In genomic region chr19:34597596-34597995, GRCh38 we compare ENCODE assay signal across 30 cellular contexts.
"Had no signal": no experiment of that assay in that cellular context is flagged by ENCODE, and none has a peak within 500 bp of the region (broad histone marks: within the 10 kb centered on the region; RNA-seq: fewer than 3 reads in every experiment).

No MANE protein-coding gene starts in this region.

- H3K9me3 ChIP-seq: neutrophil, ovary, psoas muscle, right lobe of liver, testis, transverse colon, upper lobe of right lung, uterus had no signal

- ATAC-seq: naive thymus-derived CD4-positive, alpha-beta T cell; natural killer cell; right lobe of liver; stimulated activated memory B cell treated with anti-CD40 and anti-IgM and Interleukin-4, amounts not matched to agents 10 μg/mL and 1 μg/mL and 100 μg/mL, for 72 hours; stimulated activated naive CD8-positive, alpha-beta T cell treated with anti-CD3 and anti-CD28 coated beads, Interleukin-15, amount 100 ng/mL, for 72 hours; stimulated activated naive CD8-positive, alpha-beta T cell treated with anti-CD3 and anti-CD28 coated beads, Interleukin-15, Interleukin-2, amounts not matched to agents 100 U/mL and 50 U/mL, for 24 hours; upper lobe of right lung had no signal

- H3K9me3 Mint-ChIP-seq: nephron, type B pancreatic cell had no signal

- H3K4me3 Mint-ChIP-seq: naive thymus-derived CD4-positive, alpha-beta T cell; natural killer cell; nephron; stimulated activated memory B cell treated with anti-CD40 and anti-IgM and Interleukin-4, amounts not matched to agents 10 μg/mL and 1 μg/mL and 100 μg/mL, for 72 hours; stimulated activated naive CD8-positive, alpha-beta T cell treated with anti-CD3 and anti-CD28 coated beads, Interleukin-15, amount 100 ng/mL, for 72 hours; type B pancreatic cell had no signal

- H3K79me2 ChIP-seq: parathyroid adenoma had no signal

- H3K27ac Mint-ChIP-seq: naive thymus-derived CD4-positive, alpha-beta T cell; natural killer cell; nephron; progenitor cell of endocrine pancreas; stimulated activated memory B cell treated with anti-CD40 and anti-IgM and Interleukin-4, amounts not matched to agents 10 μg/mL and 1 μg/mL and 100 μg/mL, for 72 hours; type B pancreatic cell had no signal

- H3K27me3 ChIP-seq: neutrophil, ovary, right lobe of liver, spleen, suprapubic skin, testis, tibial artery, transverse colon, upper lobe of right lung, uterus had no signal

- H3K4me3 ChIP-seq: ovary, psoas muscle, right lobe of liver, skin epidermis, smooth muscle cell, spleen, suprapubic skin, testis, tibial artery, transverse colon, upper lobe of right lung, uterus had no signal

- DNase-seq: naive thymus-derived CD4-positive, alpha-beta T cell; natural killer cell; nucleus accumbens; right lobe of liver; spleen; stimulated activated CD4-positive, alpha-beta T cell treated with anti-CD3 and anti-CD28 coated beads, Interleukin-12 subunit alpha, Interleukin-12 subunit beta, amount 100 ng/mL, for 4 hours; stimulated activated CD4-positive, alpha-beta T cell treated with anti-CD3 and anti-CD28 coated beads, Interleukin-1b, Interleukin-23, amount 100 ng/mL, for 48 hours; stimulated activated CD4-positive, alpha-beta T cell treated with anti-CD3 and anti-CD28 coated beads, Interleukin-4, amount 100 ng/mL, for 1 hour; stimulated activated CD4-positive, alpha-beta T cell treated with anti-CD3 and anti-CD28 coated beads, Interleukin-4, amount 100 ng/mL, for 4 hours; stimulated activated CD8-positive, alpha-beta memory T cell treated with anti-CD3 and anti-CD28 coated beads, Interleukin-4, amount 100 ng/mL, for 48 hours; stimulated activated naive CD4-positive, alpha-beta T cell; stimulated activated naive CD8-positive, alpha-beta T cell treated with anti-CD3 and anti-CD28 coated beads, Interleukin-15, amount 100 ng/mL, for 72 hours; stimulated activated naive CD8-positive, alpha-beta T cell treated with anti-CD3 and anti-CD28 coated beads, Interleukin-15, Interleukin-2, amounts not matched to agents 100 U/mL and 50 U/mL, for 24 hours; substantia nigra; testis; tibial artery; transverse colon; uterus had no signal

- H3K36me3 Mint-ChIP-seq: natural killer cell, type B pancreatic cell had no signal

- H3K36me3 ChIP-seq: neutrophil, ovary, right lobe of liver, spleen, suprapubic skin, tibial artery, transverse colon, upper lobe of right lung, uterus had no signal

- H3K27me3 Mint-ChIP-seq: naive thymus-derived CD4-positive, alpha-beta T cell; progenitor cell of endocrine pancreas; stimulated activated naive CD8-positive, alpha-beta T cell treated with anti-CD3 and anti-CD28 coated beads, Interleukin-15, amount 100 ng/mL, for 72 hours; type B pancreatic cell had no signal

- H3K4me2 ChIP-seq: smooth muscle cell had no signal

- H2AFZ ChIP-seq: parathyroid adenoma had no signal

- H3K27ac ChIP-seq: neutrophil, ovary, parathyroid adenoma, psoas muscle, right lobe of liver, skin epidermis, suprapubic skin, testis, tibial artery, transverse colon, upper lobe of right lung, uterus had no signal

- H3K4me1 Mint-ChIP-seq: natural killer cell; nephron; stimulated activated memory B cell treated with anti-CD40 and anti-IgM and Interleukin-4, amounts not matched to agents 10 μg/mL and 1 μg/mL and 100 μg/mL, for 72 hours had no signal

- H3K4me1 ChIP-seq: parathyroid adenoma, testis, tibial artery, transverse colon, uterus had no signal
